Comparison of ENCODE assay signal across 10 cellular contexts in the genomic region with DNA sequence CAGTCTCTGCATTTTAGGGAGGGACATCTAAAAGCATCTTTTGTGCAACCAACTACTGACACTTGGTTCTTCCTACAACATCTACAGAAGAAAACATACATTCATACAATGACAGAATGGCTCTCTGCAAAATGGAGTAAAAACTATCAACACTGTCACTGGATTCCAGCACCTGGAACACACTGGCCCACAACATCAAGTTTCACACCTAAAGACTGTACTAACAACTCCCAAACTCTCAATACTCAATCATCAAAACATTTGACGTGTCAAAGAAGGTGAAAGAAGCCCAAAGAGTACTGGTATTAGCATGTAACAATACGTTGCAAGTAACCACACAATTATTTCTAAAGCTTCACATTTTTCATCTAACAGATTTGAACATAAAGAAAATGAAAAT. TPM values are rescaled to one million over a fixed set of nuclear protein-coding genes. Genes with fewer than 3 reads are reported as not detected.
DNase-seq lines count a peak whose midpoint lies in the region; ATAC-seq and TF ChIP-seq lines count a peak whose summit lies in the region.
"Had no signal": no experiment of that assay in that cellular context is flagged by ENCODE, and none has a peak within 500 bp of the region (broad histone marks: within the 10 kb centered on the region; RNA-seq: fewer than 3 reads in every experiment).

No MANE protein-coding gene starts in this region.

- no peak for ATAC-seq in stimulated activated naive CD8-positive, alpha-beta T cell treated with anti-CD3 and anti-CD28 coated beads, Interleukin-15, amount 100 ng/mL, for 72 hours
- no peak for ATAC-seq in foreskin keratinocyte

- POLR2A ChIA-PET in activated CD4-positive, alpha-beta T cell treated with anti-CD3 and anti-CD28 coated beads, Interleukin-2, amount 10 ng/mL, durations not matched to agents 7 days and 5 days (lab: Charles Lee) = no interaction called here
- POLR2A ChIA-PET in activated CD4-positive, alpha-beta memory T cell treated with anti-CD3 and anti-CD28 coated beads for 36 hours (lab: Charles Lee) = interaction anchor here (1.7 to 6.8 kb wide), 4 partner anchors 44 to 208 kb away, joined by 6 to 93 read pairs (median 24); partner anchors contain the start of genes CEP250, PHF20, RBM39 and SPAG4

- H3K27me3 Mint-ChIP-seq in activated CD4-positive, alpha-beta T cell treated with anti-CD3 and anti-CD28 coated beads, Interleukin-2, amount 10 ng/mL, durations not matched to agents 7 days and 5 days = no peaks in the 10 kb centered on the region
- no peaks in the 10 kb centered on the region for H3K27me3 Mint-ChIP-seq in activated CD4-positive, alpha-beta memory T cell treated with anti-CD3 and anti-CD28 coated beads for 36 hours
- H3K27me3 Mint-ChIP-seq in stimulated activated naive CD8-positive, alpha-beta T cell treated with anti-CD3 and anti-CD28 coated beads, Interleukin-15, amount 100 ng/mL, for 72 hours = no peaks in the 10 kb centered on the region

- no peak overlapping the region for H3K27ac ChIP-seq in foreskin keratinocyte

- H3K27ac Mint-ChIP-seq in activated CD4-positive, alpha-beta T cell treated with anti-CD3 and anti-CD28 coated beads, Interleukin-2, amount 10 ng/mL, durations not matched to agents 7 days and 5 days = peak overlapping the region; percentile 99
- H3K27ac Mint-ChIP-seq in activated CD4-positive, alpha-beta memory T cell treated with anti-CD3 and anti-CD28 coated beads for 36 hours = peak overlapping the region; percentile 98
- H3K27ac Mint-ChIP-seq in stimulated activated naive CD8-positive, alpha-beta T cell treated with anti-CD3 and anti-CD28 coated beads, Interleukin-15, amount 100 ng/mL, for 72 hours = peak overlapping the region; percentile 94 to 99

- peaks cover 28% of the 10 kb centered on the region for H3K4me1 ChIP-seq in foreskin keratinocyte

- TF ChIP-seq CTCF in fibroblast of villous mesenchyme (IDR thresholded peaks at IDR 0.05; ENCODE audit: insufficient read depth, low read depth, low read length) (no peak), foreskin keratinocyte (conservative IDR thresholded peaks at IDR 0.05) (no peak)

- H3K36me3 Mint-ChIP-seq in activated CD4-positive, alpha-beta T cell treated with anti-CD3 and anti-CD28 coated beads, Interleukin-2, amount 10 ng/mL, durations not matched to agents 7 days and 5 days (ENCODE audit: low read depth) = peaks cover 38% of the 10 kb centered on the region
- peaks cover 29% of the 10 kb centered on the region for H3K36me3 Mint-ChIP-seq in activated CD4-positive, alpha-beta memory T cell treated with anti-CD3 and anti-CD28 coated beads for 36 hours

- no peaks in the 10 kb centered on the region for H3K27me3 ChIP-seq in foreskin keratinocyte

- DNase-seq in activated CD4-positive, alpha-beta T cell treated with anti-CD3 and anti-CD28 coated beads, Interleukin-2, amount 10 ng/mL, durations not matched to agents 7 days and 5 days = no peak
- DNase-seq in activated CD4-positive, alpha-beta T cell treated with anti-CD3 and anti-CD28 coated beads, Interleukin-2, amount 50 U/mL, for 4 hours = no peak
- peak; percentile 35 for DNase-seq in activated CD4-positive, alpha-beta memory T cell treated with anti-CD3 and anti-CD28 coated beads for 36 hours
- DNase-seq in fibroblast of villous mesenchyme (ENCODE audit: low read depth) = no peak
- DNase-seq in stimulated activated naive CD8-positive, alpha-beta T cell treated with anti-CD3 and anti-CD28 coated beads, Interleukin-15, amount 100 ng/mL, for 72 hours = peak in 1 of 2 donors; percentile 23
- DNase-seq in foreskin keratinocyte = no peak
- no peak for DNase-seq in GF-D8 (lab: John Stamatoyannopoulos, UW)
- no peak for DNase-seq in A172 (ENCODE audit: low spot score)
- DNase-seq: NCI-H510A treated with DMSO at 0.1 percent for 48 hours, nucleus accumbens had no signal

- H3K9me3 Mint-ChIP-seq in activated CD4-positive, alpha-beta T cell treated with anti-CD3 and anti-CD28 coated beads, Interleukin-2, amount 10 ng/mL, durations not matched to agents 7 days and 5 days = no peaks in the 10 kb centered on the region
- H3K9me3 Mint-ChIP-seq in activated CD4-positive, alpha-beta memory T cell treated with anti-CD3 and anti-CD28 coated beads for 36 hours = no peaks in the 10 kb centered on the region
- H3K9me3 Mint-ChIP-seq in stimulated activated naive CD8-positive, alpha-beta T cell treated with anti-CD3 and anti-CD28 coated beads, Interleukin-15, amount 100 ng/mL, for 72 hours = no peaks in the 10 kb centered on the region

- CTCF ChIA-PET in activated CD4-positive, alpha-beta T cell treated with anti-CD3 and anti-CD28 coated beads, Interleukin-2, amount 10 ng/mL, durations not matched to agents 7 days and 5 days (lab: Charles Lee) = no interaction called here
- CTCF ChIA-PET in activated CD4-positive, alpha-beta memory T cell treated with anti-CD3 and anti-CD28 coated beads for 36 hours (lab: Charles Lee) = interaction anchor here (1.9 to 6.3 kb wide), 4 partner anchors 10 to 62 kb away, joined by 4 to 70 read pairs (median 8); partner anchors contain the start of genes NFS1, ROMO1 and SPAG4

- peak overlapping the region; percentile 96 for H3K4me3 ChIP-seq in fibroblast of villous mesenchyme (ENCODE audit: low read depth, low read length)

- intact Hi-C loops in activated CD4-positive, alpha-beta memory T cell treated with anti-CD3 and anti-CD28 coated beads for 36 hours (cut with micrococcal nuclease) = loop anchor here (1.0 to 5.0 kb wide), 5 partner anchors 80 to 360 kb away; partner anchors contain the start of genes CEP250, ERGIC3, PHF20 and RBM39

- H3K4me3 Mint-ChIP-seq in activated CD4-positive, alpha-beta T cell treated with anti-CD3 and anti-CD28 coated beads, Interleukin-2, amount 10 ng/mL, durations not matched to agents 7 days and 5 days = peak overlapping the region; percentile 98
- peak overlapping the region; percentile 91 for H3K4me3 Mint-ChIP-seq in activated CD4-positive, alpha-beta memory T cell treated with anti-CD3 and anti-CD28 coated beads for 36 hours
- peak overlapping the region; percentile 92 to 98 for H3K4me3 Mint-ChIP-seq in stimulated activated naive CD8-positive, alpha-beta T cell treated with anti-CD3 and anti-CD28 coated beads, Interleukin-15, amount 100 ng/mL, for 72 hours

- peaks cover 56% of the 10 kb centered on the region for H3K4me1 Mint-ChIP-seq in activated CD4-positive, alpha-beta T cell treated with anti-CD3 and anti-CD28 coated beads, Interleukin-2, amount 10 ng/mL, durations not matched to agents 7 days and 5 days
- H3K4me1 Mint-ChIP-seq in activated CD4-positive, alpha-beta memory T cell treated with anti-CD3 and anti-CD28 coated beads for 36 hours (ENCODE audit: low read depth) = peaks cover 54% of the 10 kb centered on the region
- H3K4me1 Mint-ChIP-seq in stimulated activated naive CD8-positive, alpha-beta T cell treated with anti-CD3 and anti-CD28 coated beads, Interleukin-15, amount 100 ng/mL, for 72 hours = peaks cover 48% of the 10 kb centered on the region

RNA-seq across cellular contexts. Expression of gene CPNE1, which starts 2.2 kb away (rescaled TPM):
- total RNA-seq in activated CD4-positive, alpha-beta T cell treated with anti-CD3 and anti-CD28 coated beads, Interleukin-2, amount 10 ng/mL, durations not matched to agents 7 days and 5 days = 100 to 1,000 TPM; 252 to 256 TPM
- 100 to 1,000 TPM; 242 to 253 TPM for total RNA-seq in activated CD4-positive, alpha-beta memory T cell treated with anti-CD3 and anti-CD28 coated beads for 36 hours
- 92.0 and 143 TPM in 2 replicates for total RNA-seq in fibroblast of villous mesenchyme
- 129 and 163 TPM in 2 replicates for total RNA-seq in foreskin keratinocyte
- polyA plus RNA-seq in foreskin keratinocyte = 153 and 183 TPM in 2 replicates
- total RNA-seq in A172 (2014; rRNA removed; shearing (Covaris generic)) = 194 and 195 TPM in 2 replicates

RNA-seq across cellular contexts. Expression of gene RBM12, which starts 2.2 kb away (rescaled TPM):
- total RNA-seq in activated CD4-positive, alpha-beta T cell treated with anti-CD3 and anti-CD28 coated beads, Interleukin-2, amount 10 ng/mL, durations not matched to agents 7 days and 5 days = 100 to 1,000 TPM; 121 to 127 TPM
- total RNA-seq in activated CD4-positive, alpha-beta memory T cell treated with anti-CD3 and anti-CD28 coated beads for 36 hours = 100 to 1,000 TPM; 110 to 114 TPM
- total RNA-seq in fibroblast of villous mesenchyme (50.9 and 56.1 TPM in 2 replicates), foreskin keratinocyte (62.7 and 62.8 TPM in 2 replicates)
- 15.0 and 17.3 TPM in 2 replicates for polyA plus RNA-seq in foreskin keratinocyte
- 50.9 and 51.3 TPM in 2 replicates for total RNA-seq in A172 (2014; rRNA removed; shearing (Covaris generic))

RNA-seq across cellular contexts. Expression of gene NFS1, which starts 36.6 kb away (rescaled TPM):
- 10 to 100 TPM; 33.2 to 36.6 TPM for total RNA-seq in activated CD4-positive, alpha-beta T cell treated with anti-CD3 and anti-CD28 coated beads, Interleukin-2, amount 10 ng/mL, durations not matched to agents 7 days and 5 days
- total RNA-seq in activated CD4-positive, alpha-beta memory T cell treated with anti-CD3 and anti-CD28 coated beads for 36 hours = 10 to 100 TPM; 36.9 to 40.8 TPM
- total RNA-seq in fibroblast of villous mesenchyme (37.0 and 40.6 TPM in 2 replicates), foreskin keratinocyte (33.0 and 35.7 TPM in 2 replicates)
- polyA plus RNA-seq in foreskin keratinocyte = 27.5 and 30.0 TPM in 2 replicates
- total RNA-seq in A172 (2014; rRNA removed; shearing (Covaris generic)) = 36.7 and 48.0 TPM in 2 replicates

RNA-seq across cellular contexts. Expression of gene ROMO1, which starts 36.7 kb away (rescaled TPM):
- total RNA-seq in activated CD4-positive, alpha-beta T cell treated with anti-CD3 and anti-CD28 coated beads, Interleukin-2, amount 10 ng/mL, durations not matched to agents 7 days and 5 days = 100 to 1,000 TPM in 1 of 2 experiments, 10 to 100 TPM in 1; 55.0 to 103 TPM
- 100 to 1,000 TPM; 141 to 142 TPM for total RNA-seq in activated CD4-positive, alpha-beta memory T cell treated with anti-CD3 and anti-CD28 coated beads for 36 hours
- total RNA-seq in fibroblast of villous mesenchyme = 143 and 189 TPM in 2 replicates
- total RNA-seq in foreskin keratinocyte = 271 and 286 TPM in 2 replicates
- 402 and 478 TPM in 2 replicates for polyA plus RNA-seq in foreskin keratinocyte
- total RNA-seq in A172 (2014; rRNA removed; shearing (Covaris generic)) = 301 and 351 TPM in 2 replicates

RNA-seq across cellular contexts. Expression of gene SPAG4, which starts 46.9 kb away (rescaled TPM):
- total RNA-seq in activated CD4-positive, alpha-beta T cell treated with anti-CD3 and anti-CD28 coated beads, Interleukin-2, amount 10 ng/mL, durations not matched to agents 7 days and 5 days = 1 to 10 TPM; 1.7 to 1.9 TPM
- total RNA-seq in activated CD4-positive, alpha-beta memory T cell treated with anti-CD3 and anti-CD28 coated beads for 36 hours = 1 to 10 TPM; 7.5 to 9.4 TPM
- total RNA-seq in fibroblast of villous mesenchyme (5.6 and 8.1 TPM in 2 replicates), foreskin keratinocyte (1.5 and 3.2 TPM in 2 replicates)
- polyA plus RNA-seq in foreskin keratinocyte = 1.7 and 2.2 TPM in 2 replicates
- 1.5 and 7.1 TPM in 2 replicates for total RNA-seq in A172 (2014; rRNA removed; shearing (Covaris generic))
